20 cellular contexts compared by ENCODE assay signal in the genomic region with DNA sequence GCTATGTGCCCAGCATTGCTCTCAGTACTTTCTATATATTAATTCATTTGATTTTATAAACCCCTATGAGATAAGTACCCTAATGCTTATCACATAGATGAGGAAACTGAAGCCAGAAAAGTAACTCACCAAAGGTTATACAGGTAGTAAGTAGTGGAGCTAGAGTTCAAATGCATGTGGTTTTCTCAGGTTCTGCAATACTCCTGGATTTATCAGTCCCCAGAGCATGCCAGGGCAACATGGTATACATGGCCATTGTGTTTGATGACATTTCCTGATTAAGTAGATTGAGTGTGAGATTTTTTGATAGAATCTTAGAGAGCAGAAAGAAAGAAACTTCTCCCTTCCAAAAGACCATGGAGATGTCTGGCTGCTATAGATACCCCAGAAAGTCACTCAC.
DNase-seq lines count a peak whose midpoint lies in the region; ATAC-seq and TF ChIP-seq lines count a peak whose summit lies in the region.
"Had no signal": no experiment of that assay in that cellular context is flagged by ENCODE, and none has a peak within 500 bp of the region (broad histone marks: within the 10 kb centered on the region; RNA-seq: fewer than 3 reads in every experiment).

No MANE protein-coding gene starts in this region.

- peak overlapping the region; percentile 60 for H3K4me2 ChIP-seq in PC-9
- H3K4me2 ChIP-seq: A549; BLaER1 treated with 17β-estradiol and CSF1 and Interleukin-3, amounts not matched to agents 10 nM and 100 nM had no signal

- H3K36me3 Mint-ChIP-seq in endodermal cell (ENCODE audit: low read depth) (no peaks in the 10 kb centered on the region), immature natural killer cell (peaks cover 0 to 29% (median 24%) of the 10 kb centered on the region in 3 donors)
- H3K36me3 Mint-ChIP-seq: CD8-positive, alpha-beta T cell had no signal

- peaks cover 33% of the 10 kb centered on the region for H3F3A ChIP-seq in PC-9 (ENCODE audit: insufficient read depth, low read depth)

- CTCF ChIA-PET in PC-9 (lab: Charles Lee) = no interaction called here

- no TSS peak for BruUV-seq in PC-9 (replicated peaks; lab: Mats Ljungman, UMichigan)

- H3K27me3 Mint-ChIP-seq in endodermal cell (ENCODE audit: insufficient read depth) (peaks cover 25% of the 10 kb centered on the region), immature natural killer cell (ENCODE audit: low read depth in 3 of 3) (peaks cover 0 to 6% (median 2%) of the 10 kb centered on the region in 3 donors)
- H3K27me3 Mint-ChIP-seq: CD4-positive, alpha-beta T cell had no signal

- H3K4me1 Mint-ChIP-seq in endodermal cell (peaks cover 34% of the 10 kb centered on the region), immature natural killer cell (peaks cover 3 to 6% of the 10 kb centered on the region in 2 donors)

- H3K4me3 ChIP-seq in HUES48 (ENCODE audit: low read depth, low read length) = no peak overlapping the region
- no peak overlapping the region for H3K4me3 ChIP-seq in PC-9
- peak overlapping the region; percentile 2 for H3K4me3 ChIP-seq in endodermal cell (ENCODE audit: low read length)
- no peak overlapping the region for H3K4me3 ChIP-seq in esophagus (ENCODE audit: low read depth in 1 of 2, low read length in 2 of 2)
- H3K4me3 ChIP-seq: A549; BLaER1 treated with 17β-estradiol and CSF1 and Interleukin-3, amounts not matched to agents 10 nM and 100 nM had no signal

- H3K9me3 Mint-ChIP-seq in endodermal cell = no peaks in the 10 kb centered on the region
- no peaks in the 10 kb centered on the region for H3K9me3 Mint-ChIP-seq in immature natural killer cell
- H3K9me3 Mint-ChIP-seq: CD4-positive, alpha-beta T cell; CD8-positive, alpha-beta T cell had no signal

- H3K4me3 Mint-ChIP-seq in endodermal cell (no peak overlapping the region), immature natural killer cell (no peak overlapping the region)
- H3K4me3 Mint-ChIP-seq: B cell; CD4-positive, alpha-beta T cell; CD8-positive, alpha-beta T cell had no signal

- DNase-seq in PC-9 (no peak), endodermal cell (no peak), immature natural killer cell (no peak), hepatic stellate cell (ENCODE audit: low spot score) (no peak), germinal center (ENCODE audit: low spot score) (no peak)
- DNase-seq: AML-193; Caco-2; Calu3; CD4-positive, alpha-beta T cell; CD8-positive, alpha-beta T cell; DMS79 treated with DMSO at 0.1 percent for 48 hours; GF-D8 had no signal

- TF ChIP-seq CTCF in PC-9 (conservative IDR thresholded peaks at IDR 0.05) (no peak), endodermal cell (conservative IDR thresholded peaks at IDR 0.05) (no peak)

- intact Hi-C loops in PC-9 (cut with micrococcal nuclease; ENCODE audit: unreplicated experiment) = loop anchor here (5.0 kb wide), 1 partner anchor 104 kb away; no protein-coding TSS in a partner anchor

- no peaks in the 10 kb centered on the region for H3K9me2 ChIP-seq in PC-9 (ENCODE audit: insufficient read depth)

- no peak overlapping the region for H3K27ac Mint-ChIP-seq in endodermal cell
- H3K27ac Mint-ChIP-seq in immature natural killer cell = no peak overlapping the region
- H3K27ac Mint-ChIP-seq: B cell; CD4-positive, alpha-beta T cell; CD8-positive, alpha-beta T cell had no signal

- no peaks in the 10 kb centered on the region for H4K20me1 ChIP-seq in PC-9 (ENCODE audit: insufficient read depth)
- H4K20me1 ChIP-seq: BLaER1 treated with 17β-estradiol and CSF1 and Interleukin-3, amounts not matched to agents 10 nM and 100 nM had no signal

- no peaks in the 10 kb centered on the region for H3K79me2 ChIP-seq in PC-9 (ENCODE audit: low read depth)

- peaks cover 38% of the 10 kb centered on the region for H3K4me1 ChIP-seq in HUES48 (ENCODE audit: control insufficient read depth, insufficient read depth, low read length)
- peaks cover 55% of the 10 kb centered on the region for H3K4me1 ChIP-seq in PC-9 (replicated peaks; ENCODE audit: insufficient read depth)
- H3K4me1 ChIP-seq in endodermal cell (ENCODE audit: control insufficient read depth, insufficient read depth, low read length) = peaks cover 11% of the 10 kb centered on the region
- H3K4me1 ChIP-seq in esophagus (ENCODE audit: control insufficient read depth in 2 of 2, insufficient read depth in 2 of 2, low read length in 1 of 2) = peaks cover 0 to 2% of the 10 kb centered on the region in 2 donors

- H3K27ac ChIP-seq in HUES48 (ENCODE audit: low read depth, low read length) (peak overlapping the region; percentile 29), PC-9 (peak overlapping the region; percentile 98), endodermal cell (ENCODE audit: low read depth, low read length) (no peak overlapping the region), esophagus (ENCODE audit: low read depth in 2 of 2, low read length in 1 of 2) (peak overlapping the region; percentile 43 to 71)
- H3K27ac ChIP-seq: 22Rv1; A549; BLaER1 treated with 17β-estradiol and CSF1 and Interleukin-3, amounts not matched to agents 10 nM and 100 nM; C4-2B had no signal

- no peaks in the 10 kb centered on the region for H3K36me3 ChIP-seq in HUES48 (ENCODE audit: control insufficient read depth, insufficient read depth, low read length)
- H3K36me3 ChIP-seq in PC-9 (ENCODE audit: low read depth) = no peaks in the 10 kb centered on the region; the same call in 1 of the 2 replicates
- H3K36me3 ChIP-seq in endodermal cell (ENCODE audit: control insufficient read depth, insufficient read depth, low read length) = no peaks in the 10 kb centered on the region
- H3K36me3 ChIP-seq in esophagus (ENCODE audit: control insufficient read depth in 2 of 2, insufficient read depth in 2 of 2, low read length in 1 of 2) = no peaks in the 10 kb centered on the region
- H3K36me3 ChIP-seq: BLaER1 treated with 17β-estradiol and CSF1 and Interleukin-3, amounts not matched to agents 10 nM and 100 nM had no signal

- no peak overlapping the region for H3K9ac ChIP-seq in HUES48 (ENCODE audit: low read depth, low read length)
- no peak overlapping the region for H3K9ac ChIP-seq in endodermal cell (ENCODE audit: extremely low read depth, low read length, poor library complexity, severe bottlenecking)
- H3K9ac ChIP-seq: BLaER1 treated with 17β-estradiol and CSF1 and Interleukin-3, amounts not matched to agents 10 nM and 100 nM had no signal

- H3K27me3 ChIP-seq in HUES48 (ENCODE audit: control insufficient read depth, insufficient read depth, low read length) (no peaks in the 10 kb centered on the region), PC-9 (ENCODE audit: insufficient read depth, low read depth) (no peaks in the 10 kb centered on the region), endodermal cell (ENCODE audit: control insufficient read depth, insufficient read depth, low read length, poor library complexity, severe bottlenecking) (peaks cover 16% of the 10 kb centered on the region), esophagus (ENCODE audit: control insufficient read depth in 1 of 2, insufficient read depth in 2 of 2, low read length in 2 of 2) (no peaks in the 10 kb centered on the region)
- H3K27me3 ChIP-seq: BLaER1 treated with 17β-estradiol and CSF1 and Interleukin-3, amounts not matched to agents 10 nM and 100 nM had no signal

- no peaks in the 10 kb centered on the region for H3K9me3 ChIP-seq in HUES48 (ENCODE audit: control insufficient read depth, insufficient read depth, low read length)
- no peaks in the 10 kb centered on the region for H3K9me3 ChIP-seq in PC-9 (ENCODE audit: insufficient read depth, low read depth)
- H3K9me3 ChIP-seq in endodermal cell (ENCODE audit: control insufficient read depth, low read length) = no peaks in the 10 kb centered on the region
- no peaks in the 10 kb centered on the region for H3K9me3 ChIP-seq in esophagus (ENCODE audit: control insufficient read depth in 2 of 2, insufficient read depth in 1 of 2, low read depth in 1 of 2, low read length in 1 of 2)
- H3K9me3 ChIP-seq: A549; BLaER1 treated with 17β-estradiol and CSF1 and Interleukin-3, amounts not matched to agents 10 nM and 100 nM; Caco-2 had no signal

- no peak overlapping the region for H2AFZ ChIP-seq in PC-9

- ATAC-seq in HG03342 (IDR thresholded peaks at IDR 0.05; ENCODE audit: unreplicated experiment) = no peak
- ATAC-seq: A549; CD8-positive, alpha-beta T cell had no signal

- POLR2A ChIA-PET in PC-9 (lab: Charles Lee; ENCODE audit: unreplicated experiment) = no interaction called here
